24 cellular contexts compared by ENCODE assay signal in genomic region chr17:70604854-70605253, GRCh38.
DNase-seq lines count a peak whose midpoint lies in the region; ATAC-seq, FAIRE-seq and TF ChIP-seq lines count a peak whose summit lies in the region.
"Had no signal": no experiment of that assay in that cellular context is flagged by ENCODE, and none has a peak within 500 bp of the region (broad histone marks: within the 10 kb centered on the region; RNA-seq: fewer than 3 reads in every experiment).

No MANE protein-coding gene starts in this region.

- H2AK5ac ChIP-seq in H1 (ENCODE audit: low read depth, low read length) = no peak overlapping the region

- H3K4me2 ChIP-seq in PC-3 (ENCODE audit: low read length) = no peak overlapping the region
- H3K4me2 ChIP-seq in H1 (ENCODE audit: insufficient read depth in 1 of 2, low read depth in 2 of 2, low read length in 2 of 2) = no peak overlapping the region
- H3K4me2 ChIP-seq: BLaER1 treated with 17β-estradiol and CSF1 and Interleukin-3, amounts not matched to agents 10 nM and 100 nM; KMS-11 had no signal

- H3K36me3 ChIP-seq in PC-3 (ENCODE audit: low read depth, low read length) = no peaks in the 10 kb centered on the region
- no peaks in the 10 kb centered on the region for H3K36me3 ChIP-seq in H1 (ENCODE audit: control insufficient read depth in 2 of 4, insufficient read depth in 4 of 4, low read length in 3 of 4)
- no peaks in the 10 kb centered on the region for H3K36me3 ChIP-seq in neuron (ENCODE audit: insufficient read depth, low read length)
- H3K36me3 ChIP-seq in transverse colon = no peaks in the 10 kb centered on the region
- H3K36me3 ChIP-seq: ascending aorta; BLaER1 treated with 17β-estradiol and CSF1 and Interleukin-3, amounts not matched to agents 10 nM and 100 nM; uterus had no signal

- peak; percentile 4 to 23; a peak in 2 of 4 replicates for TF ChIP-seq RAD21 in H1 (IDR thresholded peaks at IDR 0.05 in 1 of 2, conservative IDR thresholded peaks at IDR 0.05 in 1 of 2; ENCODE audit: low read depth in 2 of 2, low read length in 2 of 2)

- no peak overlapping the region for H4K5ac ChIP-seq in H1 (ENCODE audit: insufficient read length, low read depth, low read length)

- POLR2A ChIA-PET in PC-3 (lab: Charles Lee; ENCODE audit: unreplicated experiment) (interaction anchor here (0.7 kb wide), 1 partner anchor 1203 kb away, joined by 3 read pairs; no protein-coding TSS in a partner anchor), H1 (lab: Charles Lee; ENCODE audit: partially characterized antibody) (no interaction called here)

- H3K18ac ChIP-seq in H1 (ENCODE audit: extremely low read depth, low read length) = no peak overlapping the region

- H3K23ac ChIP-seq in H1 (ENCODE audit: insufficient read length) = no peak overlapping the region

- peak overlapping the region; percentile 30; the same call in 1 of the 2 replicates for H2AFZ ChIP-seq in PC-3 (ENCODE audit: low read length)
- 0 out of 2 replicates have a peak overlapping the region, but pooled peaks have one; percentile 26 for H2AFZ ChIP-seq in H1 (ENCODE audit: low read length)
- H2AFZ ChIP-seq in neuron (ENCODE audit: low read depth, low read length) = peak overlapping the region; percentile 8

- no peaks in the 10 kb centered on the region for H3K79me1 ChIP-seq in H1 (ENCODE audit: low read depth, low read length)

- TF ChIP-seq CTCF in PC-3 (conservative IDR thresholded peaks at IDR 0.05; ENCODE audit: low read depth, low read length) (peak; percentile 51; the same call in 1 of the 2 replicates), H1 (IDR thresholded peaks at IDR 0.05; ENCODE audit: control extremely low read depth in 1 of 3, insufficient read depth in 1 of 3, low read depth in 1 of 3, low read length in 3 of 3) (peak in 2 of 3 experiments; percentile 7 to 47; a peak in 1 of 4 replicates), transverse colon (IDR thresholded peaks at IDR 0.05) (no peak)

- no peak overlapping the region for H3K9ac ChIP-seq in PC-3 (ENCODE audit: low read length)
- no peak overlapping the region for H3K9ac ChIP-seq in H1 (replicated peaks in 1 of 4; ENCODE audit: extremely low read depth in 1 of 4, low read depth in 3 of 4, low read length in 3 of 4)
- H3K9ac ChIP-seq: BLaER1 treated with 17β-estradiol and CSF1 and Interleukin-3, amounts not matched to agents 10 nM and 100 nM; KMS-11 had no signal

- intact Hi-C loops in PC-3 (cut with micrococcal nuclease) (no loop called here), transverse colon (cut with DNase I; ENCODE audit: low total_unique reads) (no loop called here)

- in situ Hi-C loops in transverse colon (cut with MboI; ENCODE audit: low pct_ligation_motif_present in 1 of 4, low pct_unique_long_range_greater_than_20kb in 1 of 4, low sequenced_read_pairs in 3 of 4) = no loop called here

- H3K23me2 ChIP-seq in H1 (ENCODE audit: low read depth, low read length) = no peaks in the 10 kb centered on the region

- H3K79me2 ChIP-seq in PC-3 (ENCODE audit: low read length) (no peaks in the 10 kb centered on the region), H1 (ENCODE audit: control insufficient read depth in 1 of 2, insufficient read depth in 2 of 2, low read length in 2 of 2) (no peaks in the 10 kb centered on the region)

- no peaks in the 10 kb centered on the region for H3F3A ChIP-seq in PC-3 (ENCODE audit: low read length, unreplicated experiment)

- no peak overlapping the region for H4K91ac ChIP-seq in H1 (replicated peaks; ENCODE audit: insufficient read length, low read length)

- no peak overlapping the region for H2BK15ac ChIP-seq in H1 (ENCODE audit: low read length)

- no peak overlapping the region for H4K8ac ChIP-seq in H1 (ENCODE audit: extremely low read depth, insufficient read depth, low read length)

- no peak overlapping the region for H3K27ac ChIP-seq in PC-3 (ENCODE audit: low read length)
- no peak overlapping the region for H3K27ac ChIP-seq in H1 (ENCODE audit: low read depth, low read length)
- H3K27ac ChIP-seq in transverse colon = no peak overlapping the region
- H3K27ac ChIP-seq: ascending aorta; BLaER1 treated with 17β-estradiol and CSF1 and Interleukin-3, amounts not matched to agents 10 nM and 100 nM; KMS-11; skin epidermis; uterus had no signal

- WGBS in H1 (ENCODE audit: extremely low coverage in 1 of 2, insufficient coverage in 1 of 2, insufficient read length in 1 of 2, insufficient replicate concordance in 2 of 2, low coverage in 1 of 2, low lambda C conversion rate in 2 of 2, missing lambda C conversion rate in 1 of 2), 2 experiments = 83% methylated on average over 1 of the region's 1 CpG; no CpG with 5 or more reads in 1 of the 2 experiments
- WGBS in transverse colon (ENCODE audit: low coverage in 1 of 2), 2 donors = 56 to 73% methylated on average over 1 of the region's 1 CpG

- DNase-seq in DMS53 (lab: John Stamatoyannopoulos, UW) (peak; percentile 9), DMS53 treated with DMSO at 0.1 percent for 48 hours (lab: John Stamatoyannopoulos, UW; ENCODE audit: unreplicated experiment) (no peak), PC-3 (peak; percentile 31), H1 (ENCODE audit: low read depth in 1 of 2, low spot score in 2 of 2) (no peak), transverse colon (no peak), OCI-M2 (lab: John Stamatoyannopoulos, UW; ENCODE audit: unreplicated experiment) (no peak), NCI-H446 (lab: John Stamatoyannopoulos, UW) (no peak)
- DNase-seq: activated B cell treated with CpG ODN at 0.5 μM for 24 hours; activated CD8-positive, alpha-beta memory T cell treated with anti-CD3 and anti-CD28 coated beads for 24 hours; activated naive CD4-positive, alpha-beta T cell treated with anti-CD3 and anti-CD28 coated beads, Interleukin-2, amount 50 U/mL, for 16 hours; activated T-cell treated with anti-CD3 and anti-CD28 coated beads, Interleukin-2, amount 50 U/mL, for 72 hours; GF-D8; hippocampal formation; natural killer cell; NCI-H1048; NCI-H1930; stimulated activated CD4-positive, alpha-beta T cell treated with anti-CD3 and anti-CD28 coated beads, Interleukin-4, amount 100 ng/mL, for 1 hour; stimulated activated naive CD8-positive, alpha-beta T cell treated with anti-CD3 and anti-CD28 coated beads, Interleukin-15, amount 100 ng/mL, for 72 hours; uterus had no signal

- no peak overlapping the region for H2BK12ac ChIP-seq in H1 (ENCODE audit: low read depth, low read length)

- no peak overlapping the region for H3K14ac ChIP-seq in H1 (ENCODE audit: insufficient read length)

- 0 out of 2 replicates have a peak, but pooled peaks cover 7% of the 10 kb centered on the region for H3K4me1 ChIP-seq in PC-3 (ENCODE audit: insufficient read depth, low read length)
- peaks cover 0 to 6% (median 0%) of the 10 kb centered on the region in 4 experiments; a peak in 1 of 7 replicates for H3K4me1 ChIP-seq in H1 (replicated peaks in 1 of 4; ENCODE audit: control insufficient read depth in 3 of 4, insufficient read depth in 4 of 4, low read length in 3 of 4)
- peaks cover 9% of the 10 kb centered on the region for H3K4me1 ChIP-seq in neuron (ENCODE audit: insufficient read depth, low read length)
- H3K4me1 ChIP-seq in transverse colon = no peaks in the 10 kb centered on the region
- H3K4me1 ChIP-seq: ascending aorta; BLaER1 treated with 17β-estradiol and CSF1 and Interleukin-3, amounts not matched to agents 10 nM and 100 nM; uterus had no signal

- CTCF ChIA-PET in PC-3 (lab: Charles Lee) = interaction anchor here (0.6 kb wide), 1 partner anchor 435 kb away, joined by 4 read pairs; no protein-coding TSS in a partner anchor
- CTCF ChIA-PET in H1 (lab: Charles Lee; ENCODE audit: partially characterized antibody) = interaction anchor here (1.0 to 3.1 kb wide), 4 partner anchors 12 to 438 kb away, joined by 3 to 11 read pairs (median 4); no protein-coding TSS in a partner anchor

- 0 out of 2 replicates have a peak, but pooled peaks have one; percentile 40 for ATAC-seq in PC-3
- ATAC-seq: activated T-cell treated with anti-CD3 and anti-CD28 coated beads, Interleukin-2, amount 50 U/mL, for 72 hours; natural killer cell; stimulated activated naive CD8-positive, alpha-beta T cell treated with anti-CD3 and anti-CD28 coated beads, Interleukin-15, amount 100 ng/mL, for 72 hours had no signal

- H4K20me1 ChIP-seq in PC-3 (ENCODE audit: low read length) (no peaks in the 10 kb centered on the region), H1 (replicated peaks in 1 of 2; ENCODE audit: control insufficient read depth in 1 of 2, insufficient read depth in 2 of 2, low read length in 2 of 2) (no peaks in the 10 kb centered on the region)
- H4K20me1 ChIP-seq: BLaER1 treated with 17β-estradiol and CSF1 and Interleukin-3, amounts not matched to agents 10 nM and 100 nM had no signal

- no peak overlapping the region for H2BK120ac ChIP-seq in H1 (replicated peaks; ENCODE audit: low read depth, low read length)

- no peak overlapping the region for H3K56ac ChIP-seq in H1 (replicated peaks; ENCODE audit: insufficient read length, low read depth, low read length)

- TF ChIP-seq POLR2A in H1 (IDR thresholded peaks at IDR 0.05; ENCODE audit: control extremely low read depth in 1 of 2, low read depth in 2 of 2, low read length in 2 of 2) (no peak), transverse colon (IDR thresholded peaks at IDR 0.05) (no peak)

- no peak for TF ChIP-seq EP300 in H1 (IDR thresholded peaks at IDR 0.05; ENCODE audit: borderline replicate concordance in 1 of 2, low read depth in 2 of 2, low read length in 2 of 2)
- no peak for TF ChIP-seq EP300 in transverse colon (IDR thresholded peaks at IDR 0.05; ENCODE audit: low read depth)

- no peak overlapping the region for H2BK5ac ChIP-seq in H1 (ENCODE audit: low read depth, low read length)

- no peak for FAIRE-seq in H1 (lab: Jason Lieb, UNC)

- H2BK20ac ChIP-seq in H1 (ENCODE audit: low read length) = no peak overlapping the region

- no TSS peak for BruUV-seq in PC-3 (replicated peaks; lab: Mats Ljungman, UMichigan)

- no peaks in the 10 kb centered on the region for H3K9me2 ChIP-seq in PC-3 (replicated peaks; ENCODE audit: low read length)

- no peaks in the 10 kb centered on the region for H3K27me3 ChIP-seq in PC-3 (ENCODE audit: low read length)
- no peaks in the 10 kb centered on the region for H3K27me3 ChIP-seq in H1 (replicated peaks in 1 of 4; ENCODE audit: control insufficient read depth in 3 of 4, extremely low read depth in 1 of 4, insufficient read depth in 3 of 4, low read length in 3 of 4)
- H3K27me3 ChIP-seq in neuron (ENCODE audit: insufficient read depth, low read length) = no peaks in the 10 kb centered on the region
- no peaks in the 10 kb centered on the region for H3K27me3 ChIP-seq in transverse colon
- H3K27me3 ChIP-seq: ascending aorta, uterus had no signal

- H3K9me3 ChIP-seq in PC-3 (ENCODE audit: low read length) (no peaks in the 10 kb centered on the region), H1 (ENCODE audit: insufficient read depth in 2 of 2, low read depth in 1 of 2, low read length in 1 of 2) (no peaks in the 10 kb centered on the region), neuron (ENCODE audit: low read length) (no peaks in the 10 kb centered on the region), transverse colon (no peaks in the 10 kb centered on the region)
- H3K9me3 ChIP-seq: ascending aorta; BLaER1 treated with 17β-estradiol and CSF1 and Interleukin-3, amounts not matched to agents 10 nM and 100 nM; uterus had no signal

- H3K4me3 ChIP-seq in PC-3 (ENCODE audit: low read length) = no peak overlapping the region
- H3K4me3 ChIP-seq in H1 (ENCODE audit: extremely low read depth in 1 of 4, insufficient read depth in 2 of 4, low read depth in 3 of 4, low read length in 4 of 4) = no peak overlapping the region
- no peak overlapping the region for H3K4me3 ChIP-seq in neuron (ENCODE audit: low read length)
- H3K4me3 ChIP-seq in transverse colon = no peak overlapping the region
- H3K4me3 ChIP-seq: ascending aorta; BLaER1 treated with 17β-estradiol and CSF1 and Interleukin-3, amounts not matched to agents 10 nM and 100 nM; skin epidermis; uterus had no signal

- no peak overlapping the region for H3K4ac ChIP-seq in H1 (replicated peaks; ENCODE audit: insufficient read length, low read depth, low read length)

Comparison
In these comparisons a context has a peak if more than half of its experiments do, and no peak if none do; other contexts are left out.
1. DNase-seq: peak in DMS53 (single experiment) and PC-3 (single experiment); none in DMS53 treated with DMSO at 0.1 percent for 48 hours (single experiment), H1 (0 of 2), transverse colon (single experiment), OCI-M2 (single experiment) and NCI-H446 (0 of 2).
2. CTCF ChIP-seq: peak in PC-3 (single experiment) and H1 (2 of 3); none in transverse colon (0 of 5).
3. Peak in every context shown above with its lines, with median percentiles within 50 percentile points of each other: H2AFZ ChIP-seq.